ENCODE assay signal across 1 cellular context in the genomic region with DNA sequence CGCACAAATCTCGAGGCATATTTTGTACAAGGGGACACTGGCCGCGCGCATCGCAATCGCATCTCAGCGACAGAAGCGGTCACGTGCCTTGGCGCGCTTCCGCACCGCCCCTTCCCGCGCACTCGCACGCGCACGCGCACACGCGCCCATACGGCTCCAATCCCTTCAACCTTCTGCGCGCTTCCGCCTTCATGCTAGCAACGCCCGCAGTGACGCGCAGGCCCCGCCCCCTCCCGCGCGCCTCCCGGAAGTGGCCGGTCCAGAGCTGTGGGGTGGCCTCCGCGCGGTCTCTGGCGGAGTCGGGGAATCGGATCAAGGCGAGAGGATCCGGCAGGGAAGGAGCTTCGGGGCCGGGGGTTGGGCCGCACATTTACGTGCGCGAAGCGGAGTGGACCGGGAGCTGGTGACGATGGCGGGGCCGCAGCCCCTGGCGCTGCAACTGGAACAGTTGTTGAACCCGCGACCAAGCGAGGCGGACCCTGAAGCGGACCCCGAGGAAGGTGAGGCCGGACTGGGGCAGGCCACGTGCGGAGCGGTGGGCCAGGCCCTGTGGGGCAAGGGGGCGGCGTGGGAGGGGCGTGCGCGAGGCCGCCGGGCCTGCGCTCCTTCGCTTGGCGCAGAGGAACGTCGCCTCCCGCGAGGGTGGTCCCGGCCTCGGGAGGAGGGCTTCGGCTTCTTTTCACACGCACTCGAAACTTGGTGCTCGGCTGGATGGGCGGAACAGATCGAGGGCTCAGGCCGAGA.
TF ChIP-seq lines count a peak whose summit lies in the region.

Gene AATF, plus strand, starts transcription at position 238 of the 744 bp plus-strand sequence. Its CDS starts 172 bp downstream, at position 410.

TF ChIP-seq in HepG2, 621 proteins besides CTCF, POLR2A, EP300 and RAD21 (continued from another document and continues in another):
- TF ChIP-seq ARID5B (CRISPR knock-in tag; IDR thresholded peaks at IDR 0.05) (peak; percentile 69), ZNF276 (CRISPR knock-in tag; IDR thresholded peaks at IDR 0.05; ENCODE audit: low read depth) (peak; percentile 98), HMGA1 (CRISPR knock-in tag; conservative IDR thresholded peaks at IDR 0.05) (no peak), ZNF335 (CRISPR knock-in tag; IDR thresholded peaks at IDR 0.05) (peak; percentile 88), HMGXB4 (CRISPR knock-in tag; IDR thresholded peaks at IDR 0.05; ENCODE audit: borderline replicate concordance in 1 of 2, low read depth in 1 of 2) (peak; percentile 75; a peak in 3 of 4 replicates), KDM4B (CRISPR knock-in tag; IDR thresholded peaks at IDR 0.05) (0 out of 2 replicates have a peak, but pooled peaks have one; percentile 13), ZNF670 (CRISPR knock-in tag; IDR thresholded peaks at IDR 0.05; ENCODE audit: borderline replicate concordance) (no peak; the same call in 1 of the 2 replicates), ZSCAN30 (CRISPR knock-in tag; IDR thresholded peaks at IDR 0.05) (peak; percentile 99), MIER3 (CRISPR knock-in tag; IDR thresholded peaks at IDR 0.05; ENCODE audit: borderline replicate concordance) (peak; percentile 87; the same call in 1 of the 2 replicates), REXO4 (CRISPR knock-in tag; IDR thresholded peaks at IDR 0.05; ENCODE audit: borderline replicate concordance) (peak; percentile 42; the same call in 1 of the 2 replicates), SCMH1 (CRISPR knock-in tag; IDR thresholded peaks at IDR 0.05; ENCODE audit: borderline replicate concordance) (no peak), ZNF510 (CRISPR knock-in tag; IDR thresholded peaks at IDR 0.05; ENCODE audit: low read depth) (peak; percentile 97; the same call in 1 of the 2 replicates), GTF2F1 (IDR thresholded peaks at IDR 0.05; ENCODE audit: low read length) (no peak), ZFP90 (CRISPR knock-in tag; IDR thresholded peaks at IDR 0.05; ENCODE audit: borderline replicate concordance) (peak; percentile 97), STAG1 (CRISPR knock-in tag; IDR thresholded peaks at IDR 0.05) (peak; percentile 17; the same call in 1 of the 2 replicates), NCOA5 (CRISPR knock-in tag; IDR thresholded peaks at IDR 0.05) (no peak), ZSCAN12 (CRISPR knock-in tag; IDR thresholded peaks at IDR 0.05) (peak; percentile 99), KAT7 (CRISPR knock-in tag; IDR thresholded peaks at IDR 0.05; ENCODE audit: borderline replicate concordance) (peak; percentile 91; the same call in 1 of the 2 replicates), ZNF644 (CRISPR knock-in tag; IDR thresholded peaks at IDR 0.05; ENCODE audit: low read depth) (peak; percentile 7; the same call in 1 of the 2 replicates), JUN (CRISPR knock-in tag; IDR thresholded peaks at IDR 0.05) (peak; percentile 77; the same call in 1 of the 2 replicates), RFXAP (CRISPR knock-in tag; IDR thresholded peaks at IDR 0.05; ENCODE audit: borderline replicate concordance) (peak; percentile 96), ZNF180 (CRISPR knock-in tag; IDR thresholded peaks at IDR 0.05; ENCODE audit: borderline replicate concordance, low read depth) (no peak), IRX3 (CRISPR knock-in tag; IDR thresholded peaks at IDR 0.05; ENCODE audit: borderline replicate concordance, low read depth) (peak; percentile 98), PCBP1 (IDR thresholded peaks at IDR 0.05; ENCODE audit: borderline replicate concordance, low read depth, low read length) (no peak), TCF7L2 (IDR thresholded peaks at IDR 0.05; ENCODE audit: low read depth, low read length) (no peak), SP140L (CRISPR knock-in tag; IDR thresholded peaks at IDR 0.05; ENCODE audit: borderline replicate concordance) (no peak), POLR2G (IDR thresholded peaks at IDR 0.05; ENCODE audit: low read depth, low read length) (peak; percentile 95), HOMEZ (CRISPR knock-in tag; IDR thresholded peaks at IDR 0.05; ENCODE audit: low read depth) (no peak), THAP11 (CRISPR knock-in tag; IDR thresholded peaks at IDR 0.05) (peak; percentile 86), ZNF18 (CRISPR knock-in tag; IDR thresholded peaks at IDR 0.05; ENCODE audit: insufficient replicate concordance) (peak; percentile 98), ZSCAN20 (CRISPR knock-in tag; IDR thresholded peaks at IDR 0.05; ENCODE audit: borderline replicate concordance) (peak; percentile 97), ZMYM3 (CRISPR knock-in tag; IDR thresholded peaks at IDR 0.05) (peak; percentile 54), ZMYM2 (CRISPR knock-in tag; IDR thresholded peaks at IDR 0.05) (no peak; the same call in 1 of the 2 replicates), ZNF12 (CRISPR knock-in tag; IDR thresholded peaks at IDR 0.05) (peak; percentile 71)
- TF ChIP-seq, protein P1, sequence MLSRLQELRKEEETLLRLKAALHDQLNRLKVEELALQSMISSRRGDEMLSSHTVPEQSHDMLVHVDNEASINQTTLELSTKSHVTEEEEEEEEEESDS (CRISPR knock-in tag; IDR thresholded peaks at IDR 0.05; ENCODE audit: borderline replicate concordance): peak; percentile 98; the same call in 1 of the 2 replicates
- TF ChIP-seq, protein P2, sequence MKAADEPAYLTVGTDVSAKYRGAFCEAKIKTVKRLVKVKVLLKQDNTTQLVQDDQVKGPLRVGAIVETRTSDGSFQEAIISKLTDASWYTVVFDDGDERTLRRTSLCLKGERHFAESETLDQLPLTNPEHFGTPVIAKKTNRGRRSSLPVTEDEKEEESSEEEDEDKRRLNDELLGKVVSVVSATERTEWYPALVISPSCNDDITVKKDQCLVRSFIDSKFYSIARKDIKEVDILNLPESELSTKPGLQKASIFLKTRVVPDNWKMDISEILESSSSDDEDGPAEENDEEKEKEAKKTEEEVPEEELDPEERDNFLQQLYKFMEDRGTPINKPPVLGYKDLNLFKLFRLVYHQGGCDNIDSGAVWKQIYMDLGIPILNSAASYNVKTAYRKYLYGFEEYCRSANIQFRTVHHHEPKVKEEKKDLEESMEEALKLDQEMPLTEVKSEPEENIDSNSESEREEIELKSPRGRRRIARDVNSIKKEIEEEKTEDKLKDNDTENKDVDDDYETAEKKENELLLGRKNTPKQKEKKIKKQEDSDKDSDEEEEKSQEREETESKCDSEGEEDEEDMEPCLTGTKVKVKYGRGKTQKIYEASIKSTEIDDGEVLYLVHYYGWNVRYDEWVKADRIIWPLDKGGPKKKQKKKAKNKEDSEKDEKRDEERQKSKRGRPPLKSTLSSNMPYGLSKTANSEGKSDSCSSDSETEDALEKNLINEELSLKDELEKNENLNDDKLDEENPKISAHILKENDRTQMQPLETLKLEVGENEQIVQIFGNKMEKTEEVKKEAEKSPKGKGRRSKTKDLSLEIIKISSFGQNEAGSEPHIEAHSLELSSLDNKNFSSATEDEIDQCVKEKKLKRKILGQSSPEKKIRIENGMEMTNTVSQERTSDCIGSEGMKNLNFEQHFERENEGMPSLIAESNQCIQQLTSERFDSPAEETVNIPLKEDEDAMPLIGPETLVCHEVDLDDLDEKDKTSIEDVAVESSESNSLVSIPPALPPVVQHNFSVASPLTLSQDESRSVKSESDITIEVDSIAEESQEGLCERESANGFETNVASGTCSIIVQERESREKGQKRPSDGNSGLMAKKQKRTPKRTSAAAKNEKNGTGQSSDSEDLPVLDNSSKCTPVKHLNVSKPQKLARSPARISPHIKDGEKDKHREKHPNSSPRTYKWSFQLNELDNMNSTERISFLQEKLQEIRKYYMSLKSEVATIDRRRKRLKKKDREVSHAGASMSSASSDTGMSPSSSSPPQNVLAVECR (CRISPR knock-in tag; IDR thresholded peaks at IDR 0.05; ENCODE audit: borderline replicate concordance): peak; percentile 96
- TF ChIP-seq, protein P3, sequence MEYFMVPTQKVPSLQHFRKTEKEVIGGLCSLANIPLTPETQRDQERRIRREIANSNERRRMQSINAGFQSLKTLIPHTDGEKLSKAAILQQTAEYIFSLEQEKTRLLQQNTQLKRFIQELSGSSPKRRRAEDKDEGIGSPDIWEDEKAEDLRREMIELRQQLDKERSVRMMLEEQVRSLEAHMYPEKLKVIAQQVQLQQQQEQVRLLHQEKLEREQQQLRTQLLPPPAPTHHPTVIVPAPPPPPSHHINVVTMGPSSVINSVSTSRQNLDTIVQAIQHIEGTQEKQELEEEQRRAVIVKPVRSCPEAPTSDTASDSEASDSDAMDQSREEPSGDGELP (IDR thresholded peaks at IDR 0.05; ENCODE audit: borderline replicate concordance, low read depth): no peak; the same call in 1 of the 2 replicates
- TF ChIP-seq, protein P4, sequence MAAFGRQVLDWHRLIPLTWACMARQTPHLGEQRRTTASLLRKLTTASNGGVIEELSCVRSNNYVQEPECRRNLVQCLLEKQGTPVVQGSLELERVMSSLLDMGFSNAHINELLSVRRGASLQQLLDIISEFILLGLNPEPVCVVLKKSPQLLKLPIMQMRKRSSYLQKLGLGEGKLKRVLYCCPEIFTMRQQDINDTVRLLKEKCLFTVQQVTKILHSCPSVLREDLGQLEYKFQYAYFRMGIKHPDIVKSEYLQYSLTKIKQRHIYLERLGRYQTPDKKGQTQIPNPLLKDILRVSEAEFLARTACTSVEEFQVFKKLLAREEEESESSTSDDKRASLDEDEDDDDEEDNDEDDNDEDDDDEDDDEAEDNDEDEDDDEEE (CRISPR knock-in tag; IDR thresholded peaks at IDR 0.05): peak; percentile 99
- TF ChIP-seq, protein P5, sequence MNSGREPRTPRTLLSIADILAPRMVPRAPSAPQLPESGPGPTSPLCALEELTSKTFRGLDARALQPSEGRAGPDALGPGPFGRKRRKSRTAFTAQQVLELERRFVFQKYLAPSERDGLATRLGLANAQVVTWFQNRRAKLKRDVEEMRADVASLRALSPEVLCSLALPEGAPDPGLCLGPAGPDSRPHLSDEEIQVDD (CRISPR knock-in tag; IDR thresholded peaks at IDR 0.05; ENCODE audit: borderline replicate concordance): peak; percentile 95
